In the genomic region with DNA sequence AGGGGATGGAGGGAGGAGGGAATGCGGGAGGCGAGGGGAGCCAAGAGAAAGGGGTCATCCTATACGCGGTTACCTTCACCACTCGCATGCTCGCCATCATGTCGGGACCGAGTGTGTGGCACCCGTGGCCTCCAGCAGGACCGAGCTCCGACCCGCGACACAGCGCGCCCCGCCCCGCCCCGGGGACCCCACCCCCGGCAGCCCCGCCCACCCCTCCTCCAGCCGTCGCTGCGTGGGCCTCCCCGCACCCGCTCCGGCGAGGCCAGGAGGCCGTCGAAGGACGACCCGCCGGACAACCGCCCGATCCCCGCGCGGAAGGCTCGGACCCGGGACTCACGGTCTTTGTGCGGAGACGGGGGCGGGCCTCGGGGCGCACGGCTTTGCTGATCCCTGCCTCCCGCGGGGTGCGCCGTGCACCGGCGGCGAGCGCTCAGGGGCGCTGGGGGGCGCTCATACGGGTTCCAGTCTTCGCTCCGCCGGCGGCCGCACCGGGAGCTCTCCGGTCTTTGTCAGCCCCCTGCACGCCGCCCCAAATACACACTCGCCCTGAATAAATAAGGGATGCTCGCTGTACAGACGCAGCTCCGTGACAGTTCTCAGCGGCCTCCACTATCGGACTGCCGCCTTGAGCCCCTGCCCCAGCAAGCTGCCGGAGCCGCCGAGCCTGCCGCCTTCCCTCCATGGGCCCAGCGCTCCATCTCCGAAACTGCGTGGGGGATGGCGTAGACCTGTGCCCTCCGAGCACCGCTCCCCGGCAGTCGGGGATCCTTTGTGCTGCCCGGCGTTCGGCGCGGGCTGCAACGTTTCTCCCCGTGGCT, we compare ENCODE assay signal across 8 cellular contexts. TPM values are rescaled to one million over a fixed set of nuclear protein-coding genes. Genes with fewer than 3 reads are reported as not detected.
DNase-seq lines count a peak whose midpoint lies in the region; ATAC-seq and TF ChIP-seq lines count a peak whose summit lies in the region.

A gene (minus strand): TSS at position 161 of the 818 bp plus-strand sequence. CDS start 61 bp downstream, at position 100.

- H3K36me3 ChIP-seq in SJSA1 (0 out of 2 replicates have a peak, but pooled peaks cover 4% of the 10 kb centered on the region), osteoblast (ENCODE audit: insufficient read depth, low read length) (no peaks in the 10 kb centered on the region), thymus (ENCODE audit: control insufficient read depth, insufficient read depth) (no peaks in the 10 kb centered on the region)

- H3K27me3 Mint-ChIP-seq in activated naive CD4-positive, alpha-beta T cell treated with anti-CD3 and anti-CD28 coated beads, Interleukin-2, amount 10 ng/mL, durations not matched to agents 7 days and 5 days, result peaks cover 8% of the 10 kb centered on the region

- CTCF ChIA-PET in activated naive CD4-positive, alpha-beta T cell treated with anti-CD3 and anti-CD28 coated beads, Interleukin-2, amount 10 ng/mL, durations not matched to agents 7 days and 5 days (lab: Charles Lee), result interaction anchor here (0.7 to 9.6 kb wide), 22 partner anchors 9 to 253 kb away, joined by 3 to 266 read pairs (median 4); a partner anchor contains a TSS

- ATAC-seq in GM19452 (IDR thresholded peaks at IDR 0.05; ENCODE audit: unreplicated experiment), result peak; percentile 42
- peak; percentile 69 for ATAC-seq in HG03571 (IDR thresholded peaks at IDR 0.05; ENCODE audit: unreplicated experiment)

- no peaks in the 10 kb centered on the region for H3K9me3 ChIP-seq in SJSA1 (replicated peaks)
- no peaks in the 10 kb centered on the region for H3K9me3 ChIP-seq in osteoblast (ENCODE audit: low read depth, low read length)
- H3K9me3 ChIP-seq in thymus (ENCODE audit: control insufficient read depth), result no peaks in the 10 kb centered on the region

- H3K4me1 ChIP-seq in SJSA1 (replicated peaks), result peaks cover 16% of the 10 kb centered on the region
- H3K4me1 ChIP-seq in osteoblast (ENCODE audit: insufficient read depth, low read length), result peaks cover 24% of the 10 kb centered on the region
- peaks cover 8% of the 10 kb centered on the region for H3K4me1 ChIP-seq in thymus (ENCODE audit: control insufficient read depth, insufficient read depth, low read length)

- under 1% methylated on average over 92 of the region's 92 CpGs for WGBS in thymus

- peak within 1 kb of the TSS; percentile 100 for H3K4me3 Mint-ChIP-seq in activated naive CD4-positive, alpha-beta T cell treated with anti-CD3 and anti-CD28 coated beads, Interleukin-2, amount 10 ng/mL, durations not matched to agents 7 days and 5 days

- H4K20me1 ChIP-seq in osteoblast (ENCODE audit: insufficient read depth, low read length), result no peaks in the 10 kb centered on the region

- H3K79me2 ChIP-seq in osteoblast (ENCODE audit: insufficient read depth, low read length), result peaks cover 17% of the 10 kb centered on the region

- TF ChIP-seq CTCF in osteoblast (IDR thresholded peaks at IDR 0.05; ENCODE audit: extremely low read depth, low read depth, low read length), result no peak

- H3K27me3 ChIP-seq in SJSA1 (replicated peaks) (no peaks in the 10 kb centered on the region), osteoblast (ENCODE audit: insufficient read depth, low read length) (no peaks in the 10 kb centered on the region), thymus (ENCODE audit: control insufficient read depth, insufficient read depth) (no peaks in the 10 kb centered on the region)

- DNase-seq in Caki2 (ENCODE audit: low read depth) (no peak), SJSA1 (ENCODE audit: low read depth in 1 of 2, low spot score in 2 of 2) (peak in 1 of 2 experiments; percentile 79), glomerular visceral epithelial cell (ENCODE audit: extremely low spot score) (peak; percentile 26), osteoblast (ENCODE audit: insufficient read length, low spot score, missing footprints) (peak; percentile 96)
- peak; percentile 92 for DNase-seq in activated naive CD4-positive, alpha-beta T cell treated with anti-CD3 and anti-CD28 coated beads, Interleukin-2, amount 10 ng/mL, durations not matched to agents 7 days and 5 days

- H3K9me3 Mint-ChIP-seq in activated naive CD4-positive, alpha-beta T cell treated with anti-CD3 and anti-CD28 coated beads, Interleukin-2, amount 10 ng/mL, durations not matched to agents 7 days and 5 days, result no peaks in the 10 kb centered on the region

- peak within 1 kb of the TSS; percentile 98 for H2AFZ ChIP-seq in osteoblast (ENCODE audit: low read length)

- peak within 1 kb of the TSS; percentile 99 for H3K4me2 ChIP-seq in osteoblast (ENCODE audit: insufficient read depth, low read length)

- peaks cover 29% of the 10 kb centered on the region for H3K36me3 Mint-ChIP-seq in activated naive CD4-positive, alpha-beta T cell treated with anti-CD3 and anti-CD28 coated beads, Interleukin-2, amount 10 ng/mL, durations not matched to agents 7 days and 5 days

- H3K27ac ChIP-seq in SJSA1 (peak within 1 kb of the TSS; percentile 31; the same call in 1 of the 2 replicates), osteoblast (ENCODE audit: low read depth, low read length) (peak within 1 kb of the TSS; percentile 72), thymus (ENCODE audit: low read depth) (peak within 1 kb of the TSS; percentile 98)

- H3K4me1 Mint-ChIP-seq in activated naive CD4-positive, alpha-beta T cell treated with anti-CD3 and anti-CD28 coated beads, Interleukin-2, amount 10 ng/mL, durations not matched to agents 7 days and 5 days, result peaks cover 54% of the 10 kb centered on the region

- in situ Hi-C loops in Caki2 (cut with HindIII; ENCODE audit: low pct_unique_long_range_greater_than_20kb, low sequenced_read_pairs), result no loop called here

- H3K4me3 ChIP-seq in SJSA1, result peak within 1 kb of the TSS; percentile 78
- peak within 1 kb of the TSS; percentile 97 for H3K4me3 ChIP-seq in osteoblast (ENCODE audit: insufficient read depth, low read length)
- peak within 1 kb of the TSS; percentile 76 for H3K4me3 ChIP-seq in thymus (ENCODE audit: low read length)

- H3K27ac Mint-ChIP-seq in activated naive CD4-positive, alpha-beta T cell treated with anti-CD3 and anti-CD28 coated beads, Interleukin-2, amount 10 ng/mL, durations not matched to agents 7 days and 5 days, result peak within 1 kb of the TSS; percentile 99

RNA-seq across cellular contexts. Expression of the gene that starts here (rescaled TPM):
- total RNA-seq in Caki2 (2014; rRNA removed; shearing (Covaris generic); ENCODE audit: low replicate concordance), result 30.8 and 46.5 TPM in 2 replicates
- total RNA-seq in SJSA1 (2014; rRNA removed; shearing (Covaris generic)), result 8.6 and 17.3 TPM in 2 replicates
- total RNA-seq in osteoblast, result 61.3 and 65.9 TPM in 2 replicates
- 98.7 TPM for polyA plus RNA-seq in thymus

Comparison
In these comparisons a context has a peak if more than half of its experiments do, and no peak if none do; other contexts are left out.
1. H3K27ac ChIP-seq: peak in every context shown above with its lines; median percentile 98 in thymus; 72 in osteoblast; 31 in SJSA1.